Comparison of ENCODE assay signal across 23 cellular contexts in genomic region chr6:26427093-26427809, GRCh38.
"Had no signal": no experiment of that assay in that cellular context is flagged by ENCODE, and none has a peak within 500 bp of the region (broad histone marks: within the 10 kb centered on the region; RNA-seq: fewer than 3 reads in every experiment).

No MANE protein-coding gene starts in this region.

- FAIRE-seq: endometrium, kidney, pancreas had no signal

- H3K4me3 Mint-ChIP-seq: natural killer cell treated with Interleukin-12 subunit alpha and Interleukin-12 subunit beta and Interleukin-15 and Interleukin-18, amount 100 ng/mL, for 72 hours; neural progenitor cell had no signal

- H3K4me1 ChIP-seq: neural progenitor cell, pancreas had no signal

- H3K9ac ChIP-seq: neural progenitor cell had no signal

- ATAC-seq: gastroesophageal sphincter; left colon; left ventricle myocardium superior; natural killer cell treated with Interleukin-12 subunit alpha and Interleukin-12 subunit beta and Interleukin-15 and Interleukin-18, amount 100 ng/mL, for 72 hours; pancreas; right cardiac atrium had no signal

- H3K27me3 ChIP-seq: esophagus squamous epithelium, gastroesophageal sphincter, hepatocyte, neural progenitor cell, pancreas had no signal

- H3K27me3 Mint-ChIP-seq: natural killer cell treated with Interleukin-12 subunit alpha and Interleukin-12 subunit beta and Interleukin-15 and Interleukin-18, amount 100 ng/mL, for 72 hours; progenitor cell of endocrine pancreas had no signal

- H3K27ac Mint-ChIP-seq: neural progenitor cell, progenitor cell of endocrine pancreas had no signal

- H3K27ac ChIP-seq: epithelial cell of prostate, esophagus squamous epithelium, gastroesophageal sphincter, hepatocyte, neural progenitor cell, pancreas had no signal

- H3K9me3 ChIP-seq: esophagus squamous epithelium, gastroesophageal sphincter, pancreas had no signal

- H2AFZ ChIP-seq: hepatocyte, neural progenitor cell had no signal

- H3K4me2 ChIP-seq: hepatocyte, neural progenitor cell, smooth muscle cell had no signal

- H3K4me3 ChIP-seq: esophagus squamous epithelium, gastroesophageal sphincter, hepatocyte, lung, neural progenitor cell, pancreas, smooth muscle cell had no signal

- H3K9me3 Mint-ChIP-seq: natural killer cell treated with Interleukin-12 subunit alpha and Interleukin-12 subunit beta and Interleukin-15 and Interleukin-18, amount 100 ng/mL, for 72 hours; neural progenitor cell had no signal

- H3K36me3 ChIP-seq: neural progenitor cell, pancreas had no signal

- DNase-seq: effector memory CD4-positive, alpha-beta T cell; esophagus squamous epithelium; foreskin fibroblast; head of caudate nucleus; kidney; left colon; left ventricle myocardium superior; mesenchymal stem cell; midbrain; nucleus accumbens; pancreas; right cardiac atrium; stimulated activated CD4-positive, alpha-beta T cell treated with anti-CD3 and anti-CD28 coated beads, Interleukin-2, amount 100 ng/mL, for 48 hours; stimulated activated naive CD4-positive, alpha-beta T cell treated with Interleukin-2 at 50 U/mL for 16 hours had no signal
